15 cellular contexts compared by ENCODE assay signal in genomic region chr1:66434096-66434495, GRCh38.
A peak's percentile ranks its signal among the peaks of the same experiment; 100 is the strongest.
DNase-seq lines count a peak whose midpoint lies in the region; ATAC-seq and TF ChIP-seq lines count a peak whose summit lies in the region.
"Had no signal": no experiment of that assay in that cellular context is flagged by ENCODE, and none has a peak within 500 bp of the region (broad histone marks: within the 10 kb centered on the region; RNA-seq: fewer than 3 reads in every experiment).

No MANE protein-coding gene starts in this region.

- no peak for TF ChIP-seq CTCF in MM.1S (IDR thresholded peaks at IDR 0.05; ENCODE audit: low read length)
- no peak for TF ChIP-seq CTCF in choroid plexus epithelial cell (conservative IDR thresholded peaks at IDR 0.05; ENCODE audit: low read depth, low read length)
- TF ChIP-seq CTCF in smooth muscle cell (IDR thresholded peaks at IDR 0.05; ENCODE audit: borderline replicate concordance, insufficient read depth, poor library complexity, severe bottlenecking) = no peak

- H3K9ac ChIP-seq in MM.1S (ENCODE audit: low read length) (no peak overlapping the region), smooth muscle cell (ENCODE audit: low read depth) (no peak overlapping the region)

- peaks cover 58% of the 10 kb centered on the region for H3K4me1 ChIP-seq in MM.1S (ENCODE audit: low read length)
- no peaks in the 10 kb centered on the region for H3K4me1 ChIP-seq in smooth muscle cell (ENCODE audit: low read depth)
- H3K4me1 ChIP-seq: psoas muscle had no signal

- H2AFZ ChIP-seq in MM.1S (ENCODE audit: low read length) = no peak overlapping the region
- H2AFZ ChIP-seq in smooth muscle cell (ENCODE audit: low read depth) = no peak overlapping the region

- H3K4me3 ChIP-seq in MM.1S (ENCODE audit: low read length) = no peak overlapping the region
- no peak overlapping the region for H3K4me3 ChIP-seq in choroid plexus epithelial cell (ENCODE audit: low read depth, low read length)
- no peak overlapping the region for H3K4me3 ChIP-seq in smooth muscle cell
- H3K4me3 ChIP-seq: K562, psoas muscle had no signal

- H3K4me2 ChIP-seq in MM.1S (ENCODE audit: low read depth, low read length) (no peak overlapping the region), smooth muscle cell (no peak overlapping the region)

- 41% methylated on average over 2 of the region's 2 CpGs for WGBS in smooth muscle cell (ENCODE audit: low lambda C conversion rate)

- ATAC-seq in GM21576 (IDR thresholded peaks at IDR 0.05; ENCODE audit: unreplicated experiment) = no peak
- ATAC-seq: activated CD8-positive, alpha-beta T cell treated with anti-CD3 and anti-CD28 coated beads, Interleukin-2, amount 10 ng/mL, durations not matched to agents 7 days and 5 days; K562; psoas muscle; WTC11 had no signal

- H3K36me3 ChIP-seq in MM.1S (replicated peaks; ENCODE audit: insufficient read depth, low read length) (no peaks in the 10 kb centered on the region), smooth muscle cell (ENCODE audit: low read depth) (no peaks in the 10 kb centered on the region)

- H4K20me1 ChIP-seq in MM.1S (ENCODE audit: insufficient read depth, low read length) (no peaks in the 10 kb centered on the region), smooth muscle cell (ENCODE audit: low read depth) (no peaks in the 10 kb centered on the region)

- H3K9me2 ChIP-seq in MM.1S (replicated peaks; ENCODE audit: insufficient read depth, low read length) = no peaks in the 10 kb centered on the region

- peak; percentile 85 for DNase-seq in ELR (ENCODE audit: low read depth)
- peak; percentile 2 for DNase-seq in MM.1S
- DNase-seq in choroid plexus epithelial cell (ENCODE audit: low read depth) = peak; percentile 26
- no peak for DNase-seq in smooth muscle cell (lab: John Stamatoyannopoulos, UW; ENCODE audit: unreplicated experiment)
- no peak for DNase-seq in stimulated activated CD4-positive, alpha-beta T cell treated with anti-CD3 and anti-CD28 coated beads, Interleukin-4, amount 100 ng/mL, for 24 hours
- DNase-seq in NCI-H146 (lab: John Stamatoyannopoulos, UW) = no peak
- DNase-seq: activated CD8-positive, alpha-beta T cell treated with anti-CD3 and anti-CD28 coated beads, Interleukin-2, amount 10 ng/mL, durations not matched to agents 7 days and 5 days; activated naive CD8-positive, alpha-beta T cell treated with anti-CD3 and anti-CD28 coated beads, Interleukin-2, amount 10 ng/mL, durations not matched to agents 7 days and 5 days; activated T-cell treated with anti-CD3 and anti-CD28 coated beads, Interleukin-2, amount 50 U/mL, for 48 hours; NCI-H1417; psoas muscle; SHP77 treated with DMSO at 0.1 percent for 48 hours had no signal

- H3K79me2 ChIP-seq in MM.1S (ENCODE audit: low read length) (no peaks in the 10 kb centered on the region), smooth muscle cell (ENCODE audit: low read depth) (no peaks in the 10 kb centered on the region)

- H3F3A ChIP-seq in MM.1S (ENCODE audit: insufficient read depth, low read length) (peaks cover 19% of the 10 kb centered on the region), smooth muscle cell (ENCODE audit: low read depth) (no peaks in the 10 kb centered on the region)

- H3K27me3 ChIP-seq in MM.1S (replicated peaks; ENCODE audit: insufficient read depth, low read length) (no peaks in the 10 kb centered on the region), smooth muscle cell (ENCODE audit: low read depth) (no peaks in the 10 kb centered on the region)

- H3K27ac ChIP-seq in MM.1S (ENCODE audit: low read length) (no peak overlapping the region), smooth muscle cell (ENCODE audit: low read depth) (peak overlapping the region; percentile 20)
- H3K27ac ChIP-seq: psoas muscle had no signal

- no peaks in the 10 kb centered on the region for H3K9me3 ChIP-seq in MM.1S (replicated peaks; ENCODE audit: insufficient read depth, low read length)
- peaks cover 12% of the 10 kb centered on the region for H3K9me3 ChIP-seq in smooth muscle cell (replicated peaks; ENCODE audit: low read depth)

Comparison
In these comparisons a context has a peak if more than half of its experiments do, and no peak if none do; other contexts are left out.
1. DNase-seq: peak in ELR (single experiment), MM.1S (single experiment) and choroid plexus epithelial cell (single experiment); none in smooth muscle cell (single experiment), stimulated activated CD4-positive, alpha-beta T cell treated with anti-CD3 and anti-CD28 coated beads, Interleukin-4, amount 100 ng/mL, for 24 hours (single experiment) and NCI-H146 (single experiment).